Comparison of ENCODE assay signal across 23 cellular contexts in the genomic region with DNA sequence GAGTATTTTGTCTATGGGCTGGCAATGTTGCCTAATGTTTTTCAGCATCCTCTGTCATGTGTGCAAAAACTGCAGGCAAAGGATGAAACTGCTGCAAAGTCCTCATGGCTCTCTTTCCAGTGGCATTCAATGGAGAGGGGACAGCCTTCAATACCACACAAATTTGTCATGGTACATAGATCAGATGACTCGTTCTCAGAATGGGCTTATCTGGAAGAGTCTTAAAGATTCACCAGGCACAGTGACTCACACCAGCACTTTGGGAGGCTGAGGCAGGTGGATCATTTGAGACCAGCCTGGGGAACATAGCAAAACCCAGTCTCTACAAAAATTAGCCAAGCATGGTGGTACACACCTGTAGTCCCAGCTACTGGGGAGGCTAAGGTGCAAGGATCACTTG. TPM values are rescaled to one million over a fixed set of nuclear protein-coding genes. Genes with fewer than 3 reads are reported as not detected.
DNase-seq lines count a peak whose midpoint lies in the region; ATAC-seq, FAIRE-seq and TF ChIP-seq lines count a peak whose summit lies in the region.
"Had no signal": no experiment of that assay in that cellular context is flagged by ENCODE, and none has a peak within 500 bp of the region (broad histone marks: within the 10 kb centered on the region; RNA-seq: fewer than 3 reads in every experiment).

No MANE protein-coding gene starts in this region.

- DNase-seq in activated CD8-positive, alpha-beta T cell treated with anti-CD3 and anti-CD28 coated beads for 36 hours: peak; percentile 17
- no peak for DNase-seq in activated CD8-positive, alpha-beta T cell treated with anti-CD3 and anti-CD28 coated beads, Interleukin-2, amount 10 ng/mL, durations not matched to agents 7 days and 5 days
- DNase-seq in HFFc6 (peak; percentile 44), bronchial epithelial cell (ENCODE audit: low read depth) (peak; percentile 35), NCI-H1417 (lab: John Stamatoyannopoulos, UW) (no peak), NCI-H774 (lab: John Stamatoyannopoulos, UW) (no peak), NCI-H446 treated with DMSO at 0.1 percent for 48 hours (lab: John Stamatoyannopoulos, UW) (no peak)
- DNase-seq: activated CD4-positive, alpha-beta T cell treated with anti-CD3 and anti-CD28 coated beads, Interleukin-2, amount 50 U/mL, for 4 hours; CD4-positive, CD25-positive, alpha-beta regulatory T cell; colonic mucosa; DMS 273 treated with DMSO at 0.1 percent for 48 hours; endodermal cell; GDM1; head of caudate nucleus; MM.1S; mucosa of descending colon; Right ventricle myocardium superior had no signal

- FAIRE-seq in bronchial epithelial cell (lab: Jason Lieb, UNC): peak; percentile 23
- FAIRE-seq: urothelium cell line had no signal

- H3K27ac Mint-ChIP-seq in activated CD8-positive, alpha-beta T cell treated with anti-CD3 and anti-CD28 coated beads for 36 hours: peak overlapping the region; percentile 52
- no peak overlapping the region for H3K27ac Mint-ChIP-seq in activated CD8-positive, alpha-beta T cell treated with anti-CD3 and anti-CD28 coated beads, Interleukin-2, amount 10 ng/mL, durations not matched to agents 7 days and 5 days
- H3K27ac Mint-ChIP-seq in HFFc6: no peak overlapping the region
- H3K27ac Mint-ChIP-seq in stimulated activated memory B cell treated with anti-CD40 and anti-IgM and Interleukin-4, amounts not matched to agents 10 μg/mL and 1 μg/mL and 100 μg/mL, for 72 hours: peak overlapping the region; percentile 35
- H3K27ac Mint-ChIP-seq: activated naive CD8-positive, alpha-beta T cell; endodermal cell; progenitor cell of endocrine pancreas had no signal

- H3K4me3 ChIP-seq in bronchial epithelial cell (ENCODE audit: low read depth, low read length): no peak overlapping the region
- H3K4me3 ChIP-seq: colonic mucosa, mucosa of descending colon had no signal

- peaks cover 19% of the 10 kb centered on the region for H3K36me3 Mint-ChIP-seq in activated CD8-positive, alpha-beta T cell treated with anti-CD3 and anti-CD28 coated beads for 36 hours (ENCODE audit: low read depth)
- H3K36me3 Mint-ChIP-seq in activated CD8-positive, alpha-beta T cell treated with anti-CD3 and anti-CD28 coated beads, Interleukin-2, amount 10 ng/mL, durations not matched to agents 7 days and 5 days (ENCODE audit: low read depth): peaks cover 20% of the 10 kb centered on the region
- peaks cover 13% of the 10 kb centered on the region; the same call in 1 of the 2 replicates for H3K36me3 Mint-ChIP-seq in HFFc6 (ENCODE audit: low read depth)
- peaks cover 6% of the 10 kb centered on the region for H3K36me3 Mint-ChIP-seq in stimulated activated memory B cell treated with anti-CD40 and anti-IgM and Interleukin-4, amounts not matched to agents 10 μg/mL and 1 μg/mL and 100 μg/mL, for 72 hours
- H3K36me3 Mint-ChIP-seq: activated naive CD8-positive, alpha-beta T cell had no signal

- H3K4me3 Mint-ChIP-seq in activated CD8-positive, alpha-beta T cell treated with anti-CD3 and anti-CD28 coated beads for 36 hours: no peak overlapping the region
- no peak overlapping the region for H3K4me3 Mint-ChIP-seq in activated CD8-positive, alpha-beta T cell treated with anti-CD3 and anti-CD28 coated beads, Interleukin-2, amount 10 ng/mL, durations not matched to agents 7 days and 5 days
- H3K4me3 Mint-ChIP-seq in HFFc6: no peak overlapping the region
- H3K4me3 Mint-ChIP-seq in stimulated activated memory B cell treated with anti-CD40 and anti-IgM and Interleukin-4, amounts not matched to agents 10 μg/mL and 1 μg/mL and 100 μg/mL, for 72 hours: no peak overlapping the region
- H3K4me3 Mint-ChIP-seq: activated naive CD8-positive, alpha-beta T cell; brain; CD4-positive, CD25-positive, alpha-beta regulatory T cell; endodermal cell; neural crest cell had no signal

- CTCF ChIA-PET in activated CD8-positive, alpha-beta T cell treated with anti-CD3 and anti-CD28 coated beads for 36 hours (lab: Charles Lee): interaction anchor here (0.7 to 1.4 kb wide), 4 partner anchors 10 to 117 kb away, joined by 3 to 5 read pairs (median 3); no protein-coding TSS in a partner anchor
- CTCF ChIA-PET in activated CD8-positive, alpha-beta T cell treated with anti-CD3 and anti-CD28 coated beads, Interleukin-2, amount 10 ng/mL, durations not matched to agents 7 days and 5 days (lab: Charles Lee): interaction anchor here (0.7 to 1.7 kb wide), 3 partner anchors 10 to 171 kb away, joined by 3 to 5 read pairs (median 5); no protein-coding TSS in a partner anchor

- TF ChIP-seq CTCF in activated CD8-positive, alpha-beta T cell treated with anti-CD3 and anti-CD28 coated beads for 36 hours (IDR thresholded peaks at IDR 0.05): no peak
- TF ChIP-seq CTCF in HFFc6 (IDR thresholded peaks at IDR 0.05): no peak
- TF ChIP-seq CTCF in bronchial epithelial cell (IDR thresholded peaks at IDR 0.05; ENCODE audit: insufficient read depth, low read length, severe bottlenecking): no peak

- no peaks in the 10 kb centered on the region for H3K27me3 ChIP-seq in bronchial epithelial cell (ENCODE audit: control insufficient read depth, insufficient read depth, low read length)
- H3K27me3 ChIP-seq: colonic mucosa had no signal

- POLR2A ChIA-PET in activated CD8-positive, alpha-beta T cell treated with anti-CD3 and anti-CD28 coated beads for 36 hours (lab: Charles Lee): interaction anchor here (0.5 to 1.2 kb wide), 3 partner anchors 10 to 120 kb away, joined by 3 to 4 read pairs (median 3); partner anchors contain the start of gene JADE2
- POLR2A ChIA-PET in activated CD8-positive, alpha-beta T cell treated with anti-CD3 and anti-CD28 coated beads, Interleukin-2, amount 10 ng/mL, durations not matched to agents 7 days and 5 days (lab: Charles Lee): interaction anchor here (1.0 kb wide), 1 partner anchor 35 kb away, joined by 3 read pairs; the partner anchor contains the start of gene UBE2B

- ATAC-seq in activated CD8-positive, alpha-beta T cell treated with anti-CD3 and anti-CD28 coated beads for 36 hours: peak; percentile 56
- no peak for ATAC-seq in activated CD8-positive, alpha-beta T cell treated with anti-CD3 and anti-CD28 coated beads, Interleukin-2, amount 10 ng/mL, durations not matched to agents 7 days and 5 days
- ATAC-seq in stimulated activated memory B cell treated with anti-CD40 and anti-IgM and Interleukin-4, amounts not matched to agents 10 μg/mL and 1 μg/mL and 100 μg/mL, for 72 hours: no peak
- ATAC-seq: mucosa of descending colon had no signal

- H3K27me3 Mint-ChIP-seq in activated CD8-positive, alpha-beta T cell treated with anti-CD3 and anti-CD28 coated beads for 36 hours: no peaks in the 10 kb centered on the region
- no peaks in the 10 kb centered on the region for H3K27me3 Mint-ChIP-seq in activated CD8-positive, alpha-beta T cell treated with anti-CD3 and anti-CD28 coated beads, Interleukin-2, amount 10 ng/mL, durations not matched to agents 7 days and 5 days (ENCODE audit: low read depth)
- H3K27me3 Mint-ChIP-seq in HFFc6 (ENCODE audit: insufficient read depth): no peaks in the 10 kb centered on the region; the same call in 1 of the 2 replicates
- H3K27me3 Mint-ChIP-seq in stimulated activated memory B cell treated with anti-CD40 and anti-IgM and Interleukin-4, amounts not matched to agents 10 μg/mL and 1 μg/mL and 100 μg/mL, for 72 hours: no peaks in the 10 kb centered on the region
- H3K27me3 Mint-ChIP-seq: activated naive CD8-positive, alpha-beta T cell; CD4-positive, CD25-positive, alpha-beta regulatory T cell; progenitor cell of endocrine pancreas had no signal

- H3K4me1 Mint-ChIP-seq in activated CD8-positive, alpha-beta T cell treated with anti-CD3 and anti-CD28 coated beads for 36 hours (ENCODE audit: low read depth): peaks cover 33% of the 10 kb centered on the region
- peaks cover 21% of the 10 kb centered on the region for H3K4me1 Mint-ChIP-seq in activated CD8-positive, alpha-beta T cell treated with anti-CD3 and anti-CD28 coated beads, Interleukin-2, amount 10 ng/mL, durations not matched to agents 7 days and 5 days (ENCODE audit: low read depth)
- peaks cover 39% of the 10 kb centered on the region for H3K4me1 Mint-ChIP-seq in HFFc6 (ENCODE audit: low read depth)
- H3K4me1 Mint-ChIP-seq in stimulated activated memory B cell treated with anti-CD40 and anti-IgM and Interleukin-4, amounts not matched to agents 10 μg/mL and 1 μg/mL and 100 μg/mL, for 72 hours: peaks cover 18% of the 10 kb centered on the region

- no peaks in the 10 kb centered on the region for H3K9me3 Mint-ChIP-seq in activated CD8-positive, alpha-beta T cell treated with anti-CD3 and anti-CD28 coated beads for 36 hours
- H3K9me3 Mint-ChIP-seq in activated CD8-positive, alpha-beta T cell treated with anti-CD3 and anti-CD28 coated beads, Interleukin-2, amount 10 ng/mL, durations not matched to agents 7 days and 5 days (ENCODE audit: insufficient read depth): no peaks in the 10 kb centered on the region
- H3K9me3 Mint-ChIP-seq in HFFc6: no peaks in the 10 kb centered on the region
- H3K9me3 Mint-ChIP-seq in stimulated activated memory B cell treated with anti-CD40 and anti-IgM and Interleukin-4, amounts not matched to agents 10 μg/mL and 1 μg/mL and 100 μg/mL, for 72 hours: no peaks in the 10 kb centered on the region
- H3K9me3 Mint-ChIP-seq: brain, endodermal cell, neural crest cell had no signal

- H3K36me3 ChIP-seq in bronchial epithelial cell (ENCODE audit: control insufficient read depth, insufficient read depth, low read length): peaks cover 2% of the 10 kb centered on the region
- H3K36me3 ChIP-seq: colonic mucosa had no signal

- intact Hi-C loops in activated CD8-positive, alpha-beta T cell treated with anti-CD3 and anti-CD28 coated beads for 36 hours (cut with micrococcal nuclease): loop anchor here (10.0 kb wide), 1 partner anchor 102 kb away; no protein-coding TSS in a partner anchor

RNA-seq across cellular contexts. Expression of gene CDKN2AIPNL, which starts 5.3 kb away (rescaled TPM):
- total RNA-seq in activated CD8-positive, alpha-beta T cell treated with anti-CD3 and anti-CD28 coated beads for 36 hours: 10 to 100 TPM; 38.2 to 41.1 TPM
- total RNA-seq in activated CD8-positive, alpha-beta T cell treated with anti-CD3 and anti-CD28 coated beads, Interleukin-2, amount 10 ng/mL, durations not matched to agents 7 days and 5 days: 10 to 100 TPM; 31.3 to 32.5 TPM
- total RNA-seq in HFFc6 (2021; fragmentation: NEBNext Ultra II Directional; extraction: Animal tissue kit (Norgen Biotek cat#: 25700)): 10 to 100 TPM; 23.3 to 30.2 (median 28.4) TPM
- 37.1 and 45.1 TPM in 2 replicates for total RNA-seq in bronchial epithelial cell

RNA-seq across cellular contexts. Expression of gene UBE2B, which starts 35.0 kb away (rescaled TPM):
- 10 to 100 TPM; 97.6 to 98.9 TPM for total RNA-seq in activated CD8-positive, alpha-beta T cell treated with anti-CD3 and anti-CD28 coated beads for 36 hours
- total RNA-seq in activated CD8-positive, alpha-beta T cell treated with anti-CD3 and anti-CD28 coated beads, Interleukin-2, amount 10 ng/mL, durations not matched to agents 7 days and 5 days: 10 to 100 TPM; 83.0 to 87.6 TPM
- total RNA-seq in HFFc6 (2021; fragmentation: NEBNext Ultra II Directional; extraction: Animal tissue kit (Norgen Biotek cat#: 25700)): 100 to 1,000 TPM in 1 of 6 experiments, 10 to 100 TPM in 5; 85.0 to 105 (median 95.6) TPM
- 24.7 and 26.5 TPM in 2 replicates for total RNA-seq in bronchial epithelial cell

RNA-seq across cellular contexts. Expression of gene CDKL3, which starts 39.4 kb away (rescaled TPM):
- 1 to 10 TPM; 1.5 to 2.1 TPM for total RNA-seq in activated CD8-positive, alpha-beta T cell treated with anti-CD3 and anti-CD28 coated beads for 36 hours
- total RNA-seq in activated CD8-positive, alpha-beta T cell treated with anti-CD3 and anti-CD28 coated beads, Interleukin-2, amount 10 ng/mL, durations not matched to agents 7 days and 5 days: 1 to 10 TPM in 1 of 2 experiments, under 1 TPM in 1; 0.53 to 1.2 TPM
- 1 to 10 TPM; 1.4 to 3.2 (median 2.2) TPM for total RNA-seq in HFFc6 (2021; fragmentation: NEBNext Ultra II Directional; extraction: Animal tissue kit (Norgen Biotek cat#: 25700))
- total RNA-seq in bronchial epithelial cell: 0.90 and 1.3 TPM in 2 replicates
- total RNA-seq: CD4-positive, CD25-positive, alpha-beta regulatory T cell had no signal

Comparison
In these comparisons a context has a peak if more than half of its experiments do, and no peak if none do; other contexts are left out.
1. DNase-seq: peak in activated CD8-positive, alpha-beta T cell treated with anti-CD3 and anti-CD28 coated beads for 36 hours (single experiment), HFFc6 (single experiment) and bronchial epithelial cell (single experiment); none in activated CD8-positive, alpha-beta T cell treated with anti-CD3 and anti-CD28 coated beads, Interleukin-2, amount 10 ng/mL, durations not matched to agents 7 days and 5 days (single experiment), NCI-H1417 (0 of 3), NCI-H774 (single experiment) and NCI-H446 treated with DMSO at 0.1 percent for 48 hours (single experiment).
2. H3K27ac Mint-ChIP-seq: peak in activated CD8-positive, alpha-beta T cell treated with anti-CD3 and anti-CD28 coated beads for 36 hours (single experiment) and stimulated activated memory B cell treated with anti-CD40 and anti-IgM and Interleukin-4, amounts not matched to agents 10 μg/mL and 1 μg/mL and 100 μg/mL, for 72 hours (single experiment); none in activated CD8-positive, alpha-beta T cell treated with anti-CD3 and anti-CD28 coated beads, Interleukin-2, amount 10 ng/mL, durations not matched to agents 7 days and 5 days (single experiment) and HFFc6 (single experiment).